In the genomic region with DNA sequence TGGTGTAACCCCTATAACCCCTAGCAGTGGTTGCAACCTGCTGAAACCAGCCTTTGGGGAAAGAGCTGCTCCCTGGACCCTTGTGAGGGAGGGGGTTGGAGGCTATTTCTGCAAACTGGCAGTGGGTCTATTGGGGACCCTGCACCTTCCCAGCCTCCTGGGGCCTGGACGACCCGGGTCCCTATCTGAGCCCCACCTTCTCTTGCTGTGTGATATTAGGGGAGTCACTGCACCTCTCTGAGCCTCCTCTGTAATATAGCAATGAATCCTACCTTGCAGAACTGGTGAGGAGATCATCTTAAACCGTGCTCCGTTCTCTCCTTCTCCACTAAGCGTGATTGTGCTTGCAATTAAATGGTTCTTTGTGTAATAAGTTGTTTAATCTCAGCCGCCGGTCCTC, we compare ENCODE assay signal across 12 cellular contexts. TPM values are rescaled to one million over a fixed set of nuclear protein-coding genes. Genes with fewer than 3 reads are reported as not detected.
A peak's percentile ranks its signal among the peaks of the same experiment; 100 is the strongest.
DNase-seq lines count a peak whose midpoint lies in the region; TF ChIP-seq lines count a peak whose summit lies in the region.
"Had no signal": no experiment of that assay in that cellular context is flagged by ENCODE, and none has a peak within 500 bp of the region (broad histone marks: within the 10 kb centered on the region; RNA-seq: fewer than 3 reads in every experiment).

No MANE protein-coding gene starts in this region.

- no peak for TF ChIP-seq CTCF in HEK293 (tag by site-specific recombination; IDR thresholded peaks at IDR 0.05)
- no peak for TF ChIP-seq CTCF in endodermal cell (conservative IDR thresholded peaks at IDR 0.05)
- no peak for TF ChIP-seq CTCF in osteoblast (IDR thresholded peaks at IDR 0.05; ENCODE audit: extremely low read depth, low read depth, low read length)
- TF ChIP-seq CTCF in adrenal gland (IDR thresholded peaks at IDR 0.05), result no peak

- peaks cover 15% of the 10 kb centered on the region for H3K4me1 Mint-ChIP-seq in endodermal cell

- H3K9me3 ChIP-seq in HEK293 (ENCODE audit: control insufficient read depth, insufficient read depth, low read depth, low read length) (no peaks in the 10 kb centered on the region; the same call in 1 of the 2 replicates), endodermal cell (ENCODE audit: control insufficient read depth, low read length) (no peaks in the 10 kb centered on the region), osteoblast (ENCODE audit: low read depth, low read length) (no peaks in the 10 kb centered on the region), adrenal gland (replicated peaks in 1 of 3) (no peaks in the 10 kb centered on the region)
- H3K9me3 ChIP-seq: BLaER1 treated with 17β-estradiol and CSF1 and Interleukin-3, amounts not matched to agents 10 nM and 100 nM had no signal

- peaks cover 21% of the 10 kb centered on the region for H3K27me3 ChIP-seq in endodermal cell (ENCODE audit: control insufficient read depth, insufficient read depth, low read length, poor library complexity, severe bottlenecking)
- H3K27me3 ChIP-seq in osteoblast (ENCODE audit: insufficient read depth, low read length), result peaks cover 8% of the 10 kb centered on the region
- no peaks in the 10 kb centered on the region for H3K27me3 ChIP-seq in adrenal gland
- H3K27me3 ChIP-seq: BLaER1 treated with 17β-estradiol and CSF1 and Interleukin-3, amounts not matched to agents 10 nM and 100 nM had no signal

- H3K4me3 Mint-ChIP-seq in endodermal cell, result no peak overlapping the region
- H3K4me3 Mint-ChIP-seq: CD4-positive, CD25-positive, alpha-beta regulatory T cell had no signal

- H3K79me2 ChIP-seq in osteoblast (ENCODE audit: insufficient read depth, low read length), result no peaks in the 10 kb centered on the region

- H3K36me3 Mint-ChIP-seq in endodermal cell (ENCODE audit: low read depth), result no peaks in the 10 kb centered on the region
- H3K36me3 Mint-ChIP-seq: CD4-positive, CD25-positive, alpha-beta regulatory T cell had no signal

- H3K4me3 ChIP-seq in HEK293 (ENCODE audit: low read depth, low read length), result no peak overlapping the region
- H3K4me3 ChIP-seq in endodermal cell (ENCODE audit: low read length), result no peak overlapping the region
- no peak overlapping the region for H3K4me3 ChIP-seq in osteoblast (ENCODE audit: insufficient read depth, low read length)
- H3K4me3 ChIP-seq in adrenal gland, result no peak overlapping the region
- H3K4me3 ChIP-seq: BLaER1 treated with 17β-estradiol and CSF1 and Interleukin-3, amounts not matched to agents 10 nM and 100 nM had no signal

- no peak overlapping the region for H2AFZ ChIP-seq in osteoblast (ENCODE audit: low read length)

- no peak for TF ChIP-seq POLR2A in adrenal gland (IDR thresholded peaks at IDR 0.05)

- H3K4me1 ChIP-seq in HEK293 (ENCODE audit: control insufficient read depth, insufficient read depth, low read length) (no peaks in the 10 kb centered on the region), endodermal cell (ENCODE audit: control insufficient read depth, insufficient read depth, low read length) (no peaks in the 10 kb centered on the region), osteoblast (ENCODE audit: insufficient read depth, low read length) (no peaks in the 10 kb centered on the region), adrenal gland (replicated peaks in 1 of 2) (no peaks in the 10 kb centered on the region)

- peaks cover 26% of the 10 kb centered on the region for H3K27me3 Mint-ChIP-seq in endodermal cell (ENCODE audit: insufficient read depth)

- POLR2A ChIA-PET in HEK293 (lab: Yijun Ruan, JAX), result no interaction called here

- DNase-seq in activated effector memory CD4-positive, alpha-beta T cell treated with anti-CD3 and anti-CD28 coated beads, Interleukin-2, amount 50 U/mL, for 16 hours, result peak; percentile 25
- DNase-seq in activated effector memory CD4-positive, alpha-beta T cell treated with Interleukin-2 at 50 U/mL for 16 hours, result no peak
- DNase-seq in endodermal cell (peak; percentile 33), osteoblast (ENCODE audit: insufficient read length, low spot score, missing footprints) (peak; percentile 78), adrenal gland (no peak), NCI-H2029 treated with DMSO at 0.1 percent for 48 hours (lab: John Stamatoyannopoulos, UW) (no peak)
- DNase-seq: GF-D8 had no signal

- H3K9me3 Mint-ChIP-seq in endodermal cell, result no peaks in the 10 kb centered on the region
- H3K9me3 Mint-ChIP-seq: CD4-positive, CD25-positive, alpha-beta regulatory T cell had no signal

- no peaks in the 10 kb centered on the region for H4K20me1 ChIP-seq in osteoblast (ENCODE audit: insufficient read depth, low read length)

- WGBS in endodermal cell (ENCODE audit: insufficient coverage in 1 of 2, insufficient read length in 1 of 2), 2 experiments, result 35 to 63% methylated on average over 4 to 7 of the region's 7 CpGs
- WGBS in adrenal gland, 4 donors, result 46 to 57% (median 51%) methylated on average over 6 to 7 of the region's 7 CpGs

- no peak overlapping the region for H3K9ac ChIP-seq in endodermal cell (ENCODE audit: extremely low read depth, low read length, poor library complexity, severe bottlenecking)
- H3K9ac ChIP-seq: BLaER1 treated with 17β-estradiol and CSF1 and Interleukin-3, amounts not matched to agents 10 nM and 100 nM had no signal

- CTCF ChIA-PET in HEK293 (lab: Yijun Ruan, JAX), result interaction anchor here (0.6 to 10.2 kb wide), 23 partner anchors 10 to 1238 kb away, joined by 3 to 152 read pairs (median 5); no protein-coding TSS in a partner anchor

- H3K36me3 ChIP-seq in HEK293 (ENCODE audit: control insufficient read depth in 2 of 2, insufficient read depth in 1 of 2, low read length in 2 of 2) (no peaks in the 10 kb centered on the region), endodermal cell (ENCODE audit: control insufficient read depth, insufficient read depth, low read length) (no peaks in the 10 kb centered on the region), osteoblast (ENCODE audit: insufficient read depth, low read length) (no peaks in the 10 kb centered on the region), adrenal gland (replicated peaks in 1 of 2) (no peaks in the 10 kb centered on the region)
- H3K36me3 ChIP-seq: BLaER1 treated with 17β-estradiol and CSF1 and Interleukin-3, amounts not matched to agents 10 nM and 100 nM had no signal

- intact Hi-C loops in adrenal gland (cut with DNase I), result loop anchor here (2.0 to 10.0 kb wide), 5 partner anchors 113 to 499 kb away; no protein-coding TSS in a partner anchor

- H3K27ac Mint-ChIP-seq in endodermal cell, result no peak overlapping the region
- H3K27ac Mint-ChIP-seq: CD4-positive, CD25-positive, alpha-beta regulatory T cell had no signal

- H3K27ac ChIP-seq in HEK293 (ENCODE audit: extremely low read depth, low read depth, low read length), result no peak overlapping the region
- no peak overlapping the region for H3K27ac ChIP-seq in endodermal cell (ENCODE audit: low read depth, low read length)
- H3K27ac ChIP-seq in osteoblast (ENCODE audit: low read depth, low read length), result no peak overlapping the region
- no peak overlapping the region for H3K27ac ChIP-seq in adrenal gland
- H3K27ac ChIP-seq: BLaER1 treated with 17β-estradiol and CSF1 and Interleukin-3, amounts not matched to agents 10 nM and 100 nM had no signal

- no peak overlapping the region for H3K4me2 ChIP-seq in osteoblast (ENCODE audit: insufficient read depth, low read length)
- H3K4me2 ChIP-seq: BLaER1 treated with 17β-estradiol and CSF1 and Interleukin-3, amounts not matched to agents 10 nM and 100 nM had no signal

TF ChIP-seq in HEK293, 187 proteins besides CTCF, POLR2A, EP300 and RAD21:
- TF ChIP-seq ZNF768 (tag by site-specific recombination; IDR thresholded peaks at IDR 0.05), result peak; percentile 80; the same call in 1 of the 2 replicates
- TF ChIP-seq GLI4 (tag by site-specific recombination; IDR thresholded peaks at IDR 0.05), result no peak

RNA-seq across cellular contexts. Expression of a gene that starts 24.0 kb away (rescaled TPM):
- total RNA-seq in endodermal cell (under 1 TPM; 0.11 to 0.59 TPM), osteoblast (not detected in 2 replicates), adrenal gland (under 1 TPM in 2 of 8 donors, not detected in 6; 0.07 to 0.11 TPM)
- 0.75 TPM for polyA plus RNA-seq in endodermal cell (2013, experiment 1 of 2)
- 0.70 TPM for polyA plus RNA-seq in endodermal cell (2013, experiment 2 of 2)
- polyA plus RNA-seq in adrenal gland, result under 1 TPM in 1 of 3 donors, not detected in 2; 0.10 TPM
- total RNA-seq: CD4-positive, CD25-positive, alpha-beta regulatory T cell; H4; HT-29 had no signal
- polyA plus RNA-seq: CD4-positive, CD25-positive, alpha-beta regulatory T cell had no signal

RNA-seq across cellular contexts. Expression of a gene that starts 44.6 kb away (rescaled TPM):
- total RNA-seq in endodermal cell (under 1 TPM; 0.13 to 0.95 TPM), osteoblast (2.1 and 2.2 TPM in 2 replicates), adrenal gland (10 to 100 TPM in 6 of 8 donors, 1 to 10 TPM in 2; 3.7 to 34.0 (median 12.0) TPM)
- polyA plus RNA-seq in endodermal cell (2013, experiment 1 of 2), result 32.3 TPM
- polyA plus RNA-seq in endodermal cell (2013, experiment 2 of 2), result 25.2 TPM
- polyA plus RNA-seq in adrenal gland, result 1 to 10 TPM; 2.7 to 5.3 (median 4.2) TPM
- polyA plus RNA-seq: CD4-positive, CD25-positive, alpha-beta regulatory T cell had no signal

Comparison
In these comparisons a context has a peak if more than half of its experiments do, and no peak if none do; other contexts are left out.
1. DNase-seq: peak in activated effector memory CD4-positive, alpha-beta T cell treated with anti-CD3 and anti-CD28 coated beads, Interleukin-2, amount 50 U/mL, for 16 hours (single experiment), endodermal cell (single experiment) and osteoblast (single experiment); none in activated effector memory CD4-positive, alpha-beta T cell treated with Interleukin-2 at 50 U/mL for 16 hours (single experiment), adrenal gland (0 of 7) and NCI-H2029 treated with DMSO at 0.1 percent for 48 hours (single experiment).